15 cellular contexts compared by ENCODE assay signal in genomic region chr5:155850411-155850810, GRCh38.
"Had no signal": no experiment of that assay in that cellular context is flagged by ENCODE, and none has a peak within 500 bp of the region (broad histone marks: within the 10 kb centered on the region; RNA-seq: fewer than 3 reads in every experiment).

No MANE protein-coding gene starts in this region.

- H3K4me3 ChIP-seq: ascending aorta, hepatocyte, neural progenitor cell, pancreas, testis had no signal

- H3K4me2 ChIP-seq: hepatocyte, neural progenitor cell had no signal

- H2AFZ ChIP-seq: hepatocyte, neural progenitor cell had no signal

- H3K27ac ChIP-seq: ascending aorta, hepatocyte, neural progenitor cell, pancreas, testis had no signal

- DNase-seq: activated B cell treated with CpG ODN at 0.5 μM for 24 hours; activated CD4-positive, alpha-beta T cell treated with anti-CD3 and anti-CD28 coated beads, Interleukin-2, amount 10 ng/mL, durations not matched to agents 24 days and 14 days; activated CD8-positive, alpha-beta memory T cell treated with anti-CD3 and anti-CD28 coated beads for 24 hours; activated naive CD4-positive, alpha-beta T cell treated with Interleukin-2 at 50 U/mL for 16 hours; activated naive CD8-positive, alpha-beta T cell treated with anti-CD3 and anti-CD28 coated beads, Interleukin-2, amount 50 U/mL, for 24 hours; endodermal cell; erythroblast; kidney glomerular epithelial cell; mesendoderm; pancreas; stimulated activated CD4-positive, alpha-beta T cell treated with anti-CD3 and anti-CD28 coated beads, Interleukin-4, amount 100 ng/mL, for 1 hour; testis had no signal

- ATAC-seq: activated naive CD8-positive, alpha-beta T cell treated with anti-CD3 and anti-CD28 coated beads, Interleukin-2, amount 50 U/mL, for 24 hours; pancreas had no signal

- H3K9me3 ChIP-seq: ascending aorta, pancreas, testis had no signal

- H3K27me3 ChIP-seq: ascending aorta, hepatocyte, neural progenitor cell, pancreas, testis had no signal

- H3K4me1 ChIP-seq: ascending aorta, neural progenitor cell, pancreas, testis had no signal

- H3K36me3 ChIP-seq: ascending aorta, neural progenitor cell, pancreas had no signal

- H3K79me2 ChIP-seq: hepatocyte had no signal
